Comparison of ENCODE assay signal across 1 cellular context in the genomic region with DNA sequence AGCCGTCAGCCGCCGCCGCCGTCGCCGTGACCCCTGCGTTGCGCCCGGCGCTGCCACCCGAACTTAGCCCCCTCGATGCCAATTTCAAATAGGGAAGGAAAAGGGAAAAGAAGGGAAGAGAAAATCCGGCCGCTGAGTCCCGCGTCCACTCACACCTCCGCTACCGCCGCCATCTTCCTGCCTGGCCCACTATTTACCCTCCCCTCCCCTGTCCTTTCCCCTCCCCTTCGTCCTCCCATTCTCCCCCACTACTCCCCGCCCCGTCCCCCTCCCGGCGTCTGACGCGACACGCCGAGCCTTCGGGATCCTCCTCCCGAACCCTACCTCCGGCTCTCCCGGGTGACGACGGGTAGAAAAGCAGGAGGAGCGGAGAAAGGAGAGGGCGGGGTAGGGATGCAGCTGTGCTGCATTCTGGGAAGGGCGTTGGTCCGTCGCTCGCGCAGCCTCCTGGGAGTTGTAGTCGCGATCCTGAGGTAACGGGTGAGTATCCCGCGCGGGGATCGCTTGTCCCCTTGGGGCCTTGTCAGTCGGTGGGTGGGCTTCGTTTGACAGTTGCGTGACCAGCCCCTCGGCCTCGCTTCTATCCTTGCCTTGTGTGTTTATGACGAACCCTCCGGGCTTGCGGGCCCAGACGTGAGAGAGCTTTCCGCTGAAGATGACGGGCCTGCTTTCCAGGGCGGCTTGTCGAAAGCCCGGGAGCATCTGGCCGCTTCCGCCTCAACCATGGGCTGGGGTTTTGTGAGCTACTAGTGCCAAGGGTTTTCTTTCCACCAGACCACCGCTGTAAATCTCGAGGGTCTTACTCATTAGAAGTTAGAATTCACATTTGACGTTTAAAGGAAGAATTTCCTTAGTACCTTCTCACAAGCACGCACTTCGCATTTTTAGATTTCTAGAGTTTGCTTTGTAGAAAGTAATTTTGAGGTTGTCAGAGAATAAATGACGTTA.
A peak's percentile ranks its signal among the peaks of the same experiment; 100 is the strongest.
TF ChIP-seq lines count a peak whose summit lies in the region.

A gene with protein sequence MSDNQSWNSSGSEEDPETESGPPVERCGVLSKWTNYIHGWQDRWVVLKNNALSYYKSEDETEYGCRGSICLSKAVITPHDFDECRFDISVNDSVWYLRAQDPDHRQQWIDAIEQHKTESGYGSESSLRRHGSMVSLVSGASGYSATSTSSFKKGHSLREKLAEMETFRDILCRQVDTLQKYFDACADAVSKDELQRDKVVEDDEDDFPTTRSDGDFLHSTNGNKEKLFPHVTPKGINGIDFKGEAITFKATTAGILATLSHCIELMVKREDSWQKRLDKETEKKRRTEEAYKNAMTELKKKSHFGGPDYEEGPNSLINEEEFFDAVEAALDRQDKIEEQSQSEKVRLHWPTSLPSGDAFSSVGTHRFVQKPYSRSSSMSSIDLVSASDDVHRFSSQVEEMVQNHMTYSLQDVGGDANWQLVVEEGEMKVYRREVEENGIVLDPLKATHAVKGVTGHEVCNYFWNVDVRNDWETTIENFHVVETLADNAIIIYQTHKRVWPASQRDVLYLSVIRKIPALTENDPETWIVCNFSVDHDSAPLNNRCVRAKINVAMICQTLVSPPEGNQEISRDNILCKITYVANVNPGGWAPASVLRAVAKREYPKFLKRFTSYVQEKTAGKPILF (minus strand): TSS at position 195 of the 948 bp plus-strand sequence. CDS start 422 bp downstream, outside the sequence.
Gene POLK, plus strand, starts transcription at position 457 of the 948 bp plus-strand sequence.

TF ChIP-seq in K562, 482 proteins besides CTCF, POLR2A, EP300 and RAD21 (continued from another document and continues in another):
- TF ChIP-seq RCOR1 (IDR thresholded peaks at IDR 0.05; ENCODE audit: borderline replicate concordance in 1 of 2, low read depth in 2 of 2, low read length in 2 of 2) (peak in 1 of 2 experiments; percentile 64; a peak in 2 of 4 replicates), CHD4 (IDR thresholded peaks at IDR 0.05; ENCODE audit: insufficient read depth, insufficient replicate concordance, low read depth, low read length, poor library complexity, severe bottlenecking) (no peak), ZNF778 (CRISPR knock-in tag; IDR thresholded peaks at IDR 0.05) (no peak), MCM5 (IDR thresholded peaks at IDR 0.05; ENCODE audit: low read depth) (no peak), TEAD2 (tag; IDR thresholded peaks at IDR 0.05) (no peak), E4F1 (CRISPR knock-in tag; IDR thresholded peaks at IDR 0.05; ENCODE audit: borderline replicate concordance) (no peak), TCF7L2 (IDR thresholded peaks at IDR 0.05; ENCODE audit: low read depth, low read length) (no peak), MIER1 (IDR thresholded peaks at IDR 0.05; ENCODE audit: low read depth) (no peak), SREBF1 (IDR thresholded peaks at IDR 0.05; ENCODE audit: borderline replicate concordance, low read depth, low read length) (no peak), CBX1 (IDR thresholded peaks at IDR 0.05; ENCODE audit: low read depth) (no peak; the same call in 1 of the 2 replicates), RBFOX2 (IDR thresholded peaks at IDR 0.05; ENCODE audit: low read depth, low read length) (peak; percentile 84), ZBTB12 (CRISPR knock-in tag; IDR thresholded peaks at IDR 0.05) (no peak), ZNF311 (CRISPR knock-in tag; IDR thresholded peaks at IDR 0.05) (0 out of 2 replicates have a peak, but pooled peaks have one; percentile 27), NRF1 (conservative IDR thresholded peaks at IDR 0.05 in 1 of 2, IDR thresholded peaks at IDR 0.05 in 1 of 2) (peak; percentile 89 to 91), SP1 (CRISPR knock-in tag; IDR thresholded peaks at IDR 0.05) (peak; percentile 87), OTX1 (CRISPR knock-in tag; IDR thresholded peaks at IDR 0.05) (0 out of 2 replicates have a peak, but pooled peaks have one; percentile 39), RBM17 (IDR thresholded peaks at IDR 0.05; ENCODE audit: borderline replicate concordance, low read depth, low read length) (no peak), ELK1 (CRISPR knock-in tag; IDR thresholded peaks at IDR 0.05) (no peak), ZNF589 (CRISPR knock-in tag; IDR thresholded peaks at IDR 0.05; ENCODE audit: low read depth) (no peak), NFE2 (IDR thresholded peaks at IDR 0.05; ENCODE audit: low read depth) (no peak), ZBTB5 (IDR thresholded peaks at IDR 0.05) (no peak), KLF13 (tag; IDR thresholded peaks at IDR 0.05; ENCODE audit: borderline replicate concordance, low read depth) (0 out of 2 replicates have a peak, but pooled peaks have one; percentile 48), L3MBTL2 (IDR thresholded peaks at IDR 0.05) (peak; percentile 52)
- TF ChIP-seq, protein P1, sequence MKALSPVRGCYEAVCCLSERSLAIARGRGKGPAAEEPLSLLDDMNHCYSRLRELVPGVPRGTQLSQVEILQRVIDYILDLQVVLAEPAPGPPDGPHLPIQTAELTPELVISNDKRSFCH (CRISPR knock-in tag; IDR thresholded peaks at IDR 0.05) = no peak
- TF ChIP-seq, protein P1 (tag; IDR thresholded peaks at IDR 0.05) = peak; percentile 34; the same call in 1 of the 2 replicates
- TF ChIP-seq, protein P2, sequence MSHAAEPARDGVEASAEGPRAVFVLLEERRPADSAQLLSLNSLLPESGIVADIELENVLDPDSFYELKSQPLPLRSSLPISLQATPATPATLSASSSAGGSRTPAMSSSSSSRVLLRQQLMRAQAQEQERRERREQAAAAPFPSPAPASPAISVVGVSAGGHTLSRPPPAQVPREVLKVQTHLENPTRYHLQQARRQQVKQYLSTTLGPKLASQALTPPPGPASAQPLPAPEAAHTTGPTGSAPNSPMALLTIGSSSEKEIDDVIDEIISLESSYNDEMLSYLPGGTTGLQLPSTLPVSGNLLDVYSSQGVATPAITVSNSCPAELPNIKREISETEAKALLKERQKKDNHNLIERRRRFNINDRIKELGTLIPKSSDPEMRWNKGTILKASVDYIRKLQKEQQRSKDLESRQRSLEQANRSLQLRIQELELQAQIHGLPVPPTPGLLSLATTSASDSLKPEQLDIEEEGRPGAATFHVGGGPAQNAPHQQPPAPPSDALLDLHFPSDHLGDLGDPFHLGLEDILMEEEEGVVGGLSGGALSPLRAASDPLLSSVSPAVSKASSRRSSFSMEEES (CRISPR knock-in tag; IDR thresholded peaks at IDR 0.05) = no peak
- TF ChIP-seq, protein P3, sequence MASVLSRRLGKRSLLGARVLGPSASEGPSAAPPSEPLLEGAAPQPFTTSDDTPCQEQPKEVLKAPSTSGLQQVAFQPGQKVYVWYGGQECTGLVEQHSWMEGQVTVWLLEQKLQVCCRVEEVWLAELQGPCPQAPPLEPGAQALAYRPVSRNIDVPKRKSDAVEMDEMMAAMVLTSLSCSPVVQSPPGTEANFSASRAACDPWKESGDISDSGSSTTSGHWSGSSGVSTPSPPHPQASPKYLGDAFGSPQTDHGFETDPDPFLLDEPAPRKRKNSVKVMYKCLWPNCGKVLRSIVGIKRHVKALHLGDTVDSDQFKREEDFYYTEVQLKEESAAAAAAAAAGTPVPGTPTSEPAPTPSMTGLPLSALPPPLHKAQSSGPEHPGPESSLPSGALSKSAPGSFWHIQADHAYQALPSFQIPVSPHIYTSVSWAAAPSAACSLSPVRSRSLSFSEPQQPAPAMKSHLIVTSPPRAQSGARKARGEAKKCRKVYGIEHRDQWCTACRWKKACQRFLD (CRISPR knock-in tag; IDR thresholded peaks at IDR 0.05) = no peak
- TF ChIP-seq, protein P4, sequence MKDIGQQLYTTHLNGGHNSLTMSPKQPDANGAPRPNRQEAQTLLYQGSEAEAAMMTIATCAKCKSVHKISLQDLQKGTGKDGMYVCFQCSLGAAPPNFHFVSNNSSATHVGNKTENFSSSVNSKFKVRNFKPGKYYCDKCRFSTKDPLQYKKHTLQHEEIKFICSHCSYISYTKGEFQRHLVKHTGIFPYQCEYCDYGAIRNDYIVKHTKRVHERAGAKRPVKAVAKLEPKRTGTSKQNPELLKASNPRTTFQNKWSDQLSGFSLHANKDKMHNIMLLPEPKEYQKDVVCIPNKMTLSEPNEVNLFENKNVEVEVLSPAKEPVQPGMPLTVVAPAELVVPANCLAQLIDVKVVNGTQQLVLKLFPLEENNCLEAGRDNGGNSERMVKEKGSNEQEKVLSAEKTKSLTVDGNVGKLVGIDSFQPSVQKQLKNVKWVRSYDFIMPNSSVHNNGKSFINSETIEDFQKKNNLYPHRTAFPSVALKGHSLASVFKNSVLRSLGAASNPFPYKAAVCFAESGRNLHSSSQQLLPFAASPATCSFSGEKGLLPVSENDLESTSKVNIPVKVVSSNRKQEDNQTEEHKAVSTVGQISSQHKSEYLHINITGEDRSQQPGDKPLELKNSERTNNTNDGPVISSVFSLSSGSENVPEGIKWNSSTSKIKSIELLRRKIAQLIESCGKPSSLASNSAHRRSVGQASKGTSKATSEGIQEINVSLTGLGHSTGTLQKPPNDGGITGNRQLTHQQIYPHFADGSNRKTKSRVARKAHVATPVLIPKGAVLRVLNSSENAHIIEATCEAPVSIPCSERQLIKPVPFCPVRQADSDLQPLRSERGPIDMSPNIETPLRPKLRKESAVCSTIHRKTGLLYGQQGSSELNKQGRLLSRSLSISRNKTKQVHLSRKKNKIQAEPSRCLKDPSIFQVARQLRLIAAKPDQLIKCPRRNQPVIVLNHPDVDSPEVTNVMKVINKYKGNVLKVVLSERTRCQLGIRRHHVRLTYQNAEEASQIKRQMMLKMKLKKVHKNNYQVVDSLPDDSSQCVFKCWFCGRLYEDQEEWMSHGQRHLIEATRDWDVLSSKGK (CRISPR knock-in tag; IDR thresholded peaks at IDR 0.05) = no peak
- TF ChIP-seq, protein P5, sequence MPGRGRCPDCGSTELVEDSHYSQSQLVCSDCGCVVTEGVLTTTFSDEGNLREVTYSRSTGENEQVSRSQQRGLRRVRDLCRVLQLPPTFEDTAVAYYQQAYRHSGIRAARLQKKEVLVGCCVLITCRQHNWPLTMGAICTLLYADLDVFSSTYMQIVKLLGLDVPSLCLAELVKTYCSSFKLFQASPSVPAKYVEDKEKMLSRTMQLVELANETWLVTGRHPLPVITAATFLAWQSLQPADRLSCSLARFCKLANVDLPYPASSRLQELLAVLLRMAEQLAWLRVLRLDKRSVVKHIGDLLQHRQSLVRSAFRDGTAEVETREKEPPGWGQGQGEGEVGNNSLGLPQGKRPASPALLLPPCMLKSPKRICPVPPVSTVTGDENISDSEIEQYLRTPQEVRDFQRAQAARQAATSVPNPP (IDR thresholded peaks at IDR 0.05; ENCODE audit: borderline replicate concordance, insufficient read depth, insufficient read length) = no peak
